Comparison of ENCODE assay signal across 17 cellular contexts in the genomic region with DNA sequence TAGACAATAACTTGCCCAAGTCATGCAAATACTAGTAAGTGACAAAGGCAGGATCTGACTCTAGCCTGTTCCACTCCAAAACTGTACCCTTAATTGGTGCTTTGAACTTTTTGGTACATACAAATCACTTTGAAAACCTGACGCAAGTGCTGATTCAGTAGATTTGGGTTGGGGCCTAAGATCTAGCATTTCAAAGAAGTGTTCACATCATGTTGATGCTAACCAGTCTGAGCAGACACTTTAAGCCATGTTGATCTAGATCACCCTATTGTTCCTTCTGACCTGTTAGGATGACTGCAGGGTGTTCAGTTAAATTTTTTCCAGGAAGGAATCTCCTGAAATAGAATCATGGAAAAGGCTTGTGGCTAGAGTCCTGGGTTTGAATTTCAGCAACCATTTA. TPM values are rescaled to one million over a fixed set of nuclear protein-coding genes. Genes with fewer than 3 reads are reported as not detected.
DNase-seq lines count a peak whose midpoint lies in the region; ATAC-seq and TF ChIP-seq lines count a peak whose summit lies in the region.
"Had no signal": no experiment of that assay in that cellular context is flagged by ENCODE, and none has a peak within 500 bp of the region (broad histone marks: within the 10 kb centered on the region; RNA-seq: fewer than 3 reads in every experiment).

No MANE protein-coding gene starts in this region.

- H3K27ac Mint-ChIP-seq in memory B cell: peak overlapping the region; percentile 49
- H3K27ac Mint-ChIP-seq: H9; T-helper 1 cell treated with Interleukin-12 subunit alpha and Interleukin-12 subunit beta and Interleukin-4 antibody, amounts not matched to agents 30 μg/mL and 1 μg/mL, for 36 hours had no signal

- DNase-seq in Caki2 (ENCODE audit: low read depth): peak; percentile 32
- DNase-seq in memory B cell (ENCODE audit: low spot score in 2 of 2): no peak
- no peak for DNase-seq in Ammon's horn (ENCODE audit: low spot score)
- no peak for DNase-seq in NCI-H510A treated with DMSO at 0.1 percent for 48 hours (lab: John Stamatoyannopoulos, UW)
- DNase-seq in NCI-H446 (lab: John Stamatoyannopoulos, UW): no peak
- DNase-seq: H9, KBM-7, NCI-H1092, NCI-H2107, NCI-H774, SHP77 had no signal

- H3K27me3 ChIP-seq in OCI-LY3 (ENCODE audit: low read depth, low read length): no peaks in the 10 kb centered on the region

- H3K27me3 Mint-ChIP-seq in memory B cell: no peaks in the 10 kb centered on the region

- H3K79me2 ChIP-seq in OCI-LY3 (ENCODE audit: low read length): no peaks in the 10 kb centered on the region

- no peaks in the 10 kb centered on the region for H4K20me1 ChIP-seq in OCI-LY3 (ENCODE audit: insufficient read depth, low read length)

- H3K9me3 Mint-ChIP-seq in memory B cell: peaks cover 4% of the 10 kb centered on the region

- peak overlapping the region; percentile 20; the same call in 1 of the 2 replicates for H3K4me2 ChIP-seq in OCI-LY3 (ENCODE audit: low read length)

- TF ChIP-seq CTCF in OCI-LY3 (IDR thresholded peaks at IDR 0.05; ENCODE audit: low read depth, low read length): no peak

- H3K9ac ChIP-seq in OCI-LY3 (ENCODE audit: low read length): no peak overlapping the region

- H3K9me3 ChIP-seq in OCI-LY3 (ENCODE audit: insufficient read depth, low read length): peaks cover 5% of the 10 kb centered on the region; the same call in 1 of the 2 replicates

- peaks cover 3% of the 10 kb centered on the region for H3K36me3 ChIP-seq in OCI-LY3 (replicated peaks; ENCODE audit: low read depth, low read length)

- ATAC-seq in GM21360 (IDR thresholded peaks at IDR 0.05; ENCODE audit: unreplicated experiment): peak; percentile 13
- ATAC-seq in memory B cell (ENCODE audit: low read depth): no peak
- ATAC-seq in GM19455 (IDR thresholded peaks at IDR 0.05; ENCODE audit: unreplicated experiment): no peak
- ATAC-seq: SK-N-SH treated with all-trans-retinoic acid at 6 μM for 48 hours had no signal

- H2AFZ ChIP-seq in OCI-LY3 (ENCODE audit: low read depth, low read length): no peak overlapping the region; the same call in 1 of the 2 replicates

- H3K4me3 ChIP-seq in OCI-LY3 (ENCODE audit: low read length): no peak overlapping the region

- no peak overlapping the region for H3K4me3 Mint-ChIP-seq in memory B cell
- H3K4me3 Mint-ChIP-seq: H9; T-helper 1 cell treated with Interleukin-12 subunit alpha and Interleukin-12 subunit beta and Interleukin-4 antibody, amounts not matched to agents 30 μg/mL and 1 μg/mL, for 36 hours had no signal

- H3K36me3 Mint-ChIP-seq in memory B cell: no peaks in the 10 kb centered on the region

- H3K4me1 Mint-ChIP-seq in memory B cell: peaks cover 43% of the 10 kb centered on the region

- in situ Hi-C loops in Caki2 (cut with HindIII; ENCODE audit: low pct_unique_long_range_greater_than_20kb, low sequenced_read_pairs): no loop called here

- peaks cover 59% of the 10 kb centered on the region for H3K4me1 ChIP-seq in OCI-LY3 (ENCODE audit: low read length)

- H3K27ac ChIP-seq in OCI-LY3 (ENCODE audit: low read length): no peak overlapping the region
- H3K27ac ChIP-seq: HL-60 had no signal

RNA-seq across cellular contexts. Expression of a gene that starts 57.7 kb away (rescaled TPM):
- total RNA-seq in Caki2 (2014; rRNA removed; shearing (Covaris generic); ENCODE audit: low replicate concordance): 0.90 and 9.8 TPM in 2 replicates
